8 cellular contexts compared by ENCODE assay signal in genomic region chr2:152336854-152337510, GRCh38. TPM values are rescaled to one million over a fixed set of nuclear protein-coding genes. Genes with fewer than 3 reads are reported as not detected.
A peak's percentile ranks its signal among the peaks of the same experiment; 100 is the strongest.
DNase-seq lines count a peak whose midpoint lies in the region; ATAC-seq and TF ChIP-seq lines count a peak whose summit lies in the region.

No MANE protein-coding gene starts in this region.

- H3K27ac Mint-ChIP-seq in mesothelial cell of epicardium = peak overlapping the region; percentile 93

- H3K4me1 ChIP-seq in duodenal mucosa (ENCODE audit: control insufficient read depth in 1 of 2, insufficient read depth in 2 of 2, low read length in 2 of 2) = peaks cover 10 to 12% of the 10 kb centered on the region in 2 donors

- no peak for DNase-seq in GM12864 (ENCODE audit: low read depth)
- peak; percentile 24 for DNase-seq in NCI-H82 treated with DMSO at 0.1 percent for 48 hours (lab: John Stamatoyannopoulos, UW; ENCODE audit: unreplicated experiment)
- DNase-seq in mesothelial cell of epicardium (ENCODE audit: low spot score in 2 of 2, unreplicated experiment in 2 of 2) = no peak
- no peak for DNase-seq in stimulated activated CD4-positive, alpha-beta T cell treated with anti-CD3 and anti-CD28 coated beads, Interleukin-1b, Interleukin-23, amount 100 ng/mL, for 48 hours
- no peak for DNase-seq in activated naive CD4-positive, alpha-beta T cell (lab: John Stamatoyannopoulos, UW)

- no peaks in the 10 kb centered on the region for H3K9me3 ChIP-seq in duodenal mucosa (ENCODE audit: control insufficient read depth in 1 of 2, low read length in 2 of 2)

- peak overlapping the region; percentile 68 to 79 for H3K9ac ChIP-seq in duodenal mucosa (ENCODE audit: low read depth in 1 of 2, low read length in 2 of 2)

- peak overlapping the region; percentile 10 for H3K27ac ChIP-seq in duodenal mucosa (ENCODE audit: low read depth, low read length)

- H3K9me3 Mint-ChIP-seq in mesothelial cell of epicardium = no peaks in the 10 kb centered on the region

- TF ChIP-seq CTCF in GM12864 (IDR thresholded peaks at IDR 0.05; ENCODE audit: low read depth, low read length, missing control alignments) = no peak
- TF ChIP-seq CTCF in mesothelial cell of epicardium (IDR thresholded peaks at IDR 0.05; ENCODE audit: unreplicated experiment) = no peak

- H3K4me3 Mint-ChIP-seq in mesothelial cell of epicardium = peak overlapping the region; percentile 90

- H3K27me3 ChIP-seq in duodenal mucosa (ENCODE audit: control insufficient read depth in 1 of 2, insufficient read depth in 2 of 2, low read length in 2 of 2) = no peaks in the 10 kb centered on the region

- H3K36me3 ChIP-seq in duodenal mucosa (ENCODE audit: control insufficient read depth in 1 of 2, insufficient read depth in 2 of 2, low read length in 2 of 2) = no peaks in the 10 kb centered on the region

- H3K36me3 Mint-ChIP-seq in mesothelial cell of epicardium = no peaks in the 10 kb centered on the region

- H3K4me1 Mint-ChIP-seq in mesothelial cell of epicardium = peaks cover 46% of the 10 kb centered on the region

- H3K27me3 Mint-ChIP-seq in mesothelial cell of epicardium (ENCODE audit: low read depth) = no peaks in the 10 kb centered on the region

- H3K4me3 ChIP-seq in GM12864 (ENCODE audit: low read depth, low read length) (peak overlapping the region; percentile 93; the same call in 1 of the 2 replicates), duodenal mucosa (ENCODE audit: low read depth in 1 of 2, low read length in 2 of 2) (peak overlapping the region; percentile 82 to 85)

- no peak for ATAC-seq in GM18502 (IDR thresholded peaks at IDR 0.05; ENCODE audit: poor library complexity, unreplicated experiment)
- no peak for ATAC-seq in HG03460 (IDR thresholded peaks at IDR 0.05; ENCODE audit: unreplicated experiment)

RNA-seq across cellular contexts. Expression of gene FMNL2, which starts 2.0 kb away (rescaled TPM):
- 50.2 to 52.6 TPM (median 51.5 TPM) in 3 replicates for total RNA-seq in mesothelial cell of epicardium
